Comparison of ENCODE assay signal across 9 cellular contexts in the genomic region with DNA sequence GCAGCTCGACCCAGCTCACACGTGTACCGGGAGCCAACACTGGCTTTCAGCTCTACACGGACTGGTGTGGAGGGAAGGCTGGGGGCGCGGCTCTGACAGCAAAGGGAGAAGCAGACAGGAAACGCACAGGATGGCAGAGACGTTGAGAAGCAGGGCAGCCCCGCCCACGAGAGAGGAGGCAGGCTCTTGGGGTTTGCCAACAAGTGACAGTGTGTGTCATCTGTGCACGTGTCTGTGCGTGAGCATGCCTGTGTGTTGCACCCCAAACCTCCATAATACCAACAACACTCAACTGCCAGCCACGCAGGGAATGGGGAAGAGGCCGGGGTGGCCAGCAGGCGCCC.
A peak's percentile ranks its signal among the peaks of the same experiment; 100 is the strongest.
DNase-seq lines count a peak whose midpoint lies in the region; ATAC-seq and TF ChIP-seq lines count a peak whose summit lies in the region.
"Had no signal": no experiment of that assay in that cellular context is flagged by ENCODE, and none has a peak within 500 bp of the region (broad histone marks: within the 10 kb centered on the region; RNA-seq: fewer than 3 reads in every experiment).

No MANE protein-coding gene starts in this region.

- TF ChIP-seq POLR2A in ovary (IDR thresholded peaks at IDR 0.05) = no peak

- ATAC-seq in CD8-positive, alpha-beta T cell = peak; percentile 97
- ATAC-seq in activated naive CD8-positive, alpha-beta T cell treated with anti-CD3 and anti-CD28 coated beads, Interleukin-2, amount 10 ng/mL, durations not matched to agents 7 days and 5 days (ENCODE audit: low read depth) = peak; percentile 95
- ATAC-seq in HG02852 (IDR thresholded peaks at IDR 0.05; ENCODE audit: unreplicated experiment) = no peak

- no peaks in the 10 kb centered on the region for H3K9me3 ChIP-seq in CD8-positive, alpha-beta T cell (ENCODE audit: low read length)
- no peaks in the 10 kb centered on the region for H3K9me3 ChIP-seq in A673 (ENCODE audit: low read depth, low read length, poor library complexity, severe bottlenecking)
- no peaks in the 10 kb centered on the region for H3K9me3 ChIP-seq in ovary
- H3K9me3 ChIP-seq: thoracic aorta had no signal

- TF ChIP-seq EP300 in ovary (IDR thresholded peaks at IDR 0.05) = no peak

- H3K4me1 Mint-ChIP-seq in CD8-positive, alpha-beta T cell (ENCODE audit: low read depth) = peaks cover 39% of the 10 kb centered on the region
- peaks cover 30% of the 10 kb centered on the region for H3K4me1 Mint-ChIP-seq in activated naive CD8-positive, alpha-beta T cell treated with anti-CD3 and anti-CD28 coated beads, Interleukin-2, amount 10 ng/mL, durations not matched to agents 7 days and 5 days

- peaks cover 7% of the 10 kb centered on the region for H3K9me3 Mint-ChIP-seq in CD8-positive, alpha-beta T cell
- H3K9me3 Mint-ChIP-seq in activated naive CD8-positive, alpha-beta T cell treated with anti-CD3 and anti-CD28 coated beads, Interleukin-2, amount 10 ng/mL, durations not matched to agents 7 days and 5 days = peaks cover 14% of the 10 kb centered on the region

- H3K4me3 Mint-ChIP-seq in CD8-positive, alpha-beta T cell = peak overlapping the region; percentile 90
- H3K4me3 Mint-ChIP-seq in activated naive CD8-positive, alpha-beta T cell treated with anti-CD3 and anti-CD28 coated beads, Interleukin-2, amount 10 ng/mL, durations not matched to agents 7 days and 5 days = peak overlapping the region; percentile 83

- peak overlapping the region; percentile 75 for H3K27ac ChIP-seq in CD8-positive, alpha-beta T cell (ENCODE audit: low read depth, low read length)
- H3K27ac ChIP-seq in A673 (ENCODE audit: low read depth, low read length, poor library complexity, severe bottlenecking) = no peak overlapping the region
- no peak overlapping the region for H3K27ac ChIP-seq in coronary artery
- no peak overlapping the region for H3K27ac ChIP-seq in ovary
- H3K27ac ChIP-seq: thoracic aorta had no signal

- H3K27me3 Mint-ChIP-seq in CD8-positive, alpha-beta T cell (ENCODE audit: low read depth) = no peaks in the 10 kb centered on the region
- no peaks in the 10 kb centered on the region for H3K27me3 Mint-ChIP-seq in activated naive CD8-positive, alpha-beta T cell treated with anti-CD3 and anti-CD28 coated beads, Interleukin-2, amount 10 ng/mL, durations not matched to agents 7 days and 5 days

- whole genome bisulfite sequencing in ovary, 3 donors = 86 to 88% (median 87%) methylated on average over 15 of the region's 15 CpGs

- H3K27ac Mint-ChIP-seq in CD8-positive, alpha-beta T cell = peak overlapping the region; percentile 99
- peak overlapping the region; percentile 81 for H3K27ac Mint-ChIP-seq in activated naive CD8-positive, alpha-beta T cell treated with anti-CD3 and anti-CD28 coated beads, Interleukin-2, amount 10 ng/mL, durations not matched to agents 7 days and 5 days

- H3K4me1 ChIP-seq in CD8-positive, alpha-beta T cell (ENCODE audit: insufficient read depth, low read length) = peaks cover 21% of the 10 kb centered on the region
- H3K4me1 ChIP-seq in A673 (ENCODE audit: insufficient read depth, low read length, poor library complexity, severe bottlenecking) = no peaks in the 10 kb centered on the region
- peaks cover 3% of the 10 kb centered on the region for H3K4me1 ChIP-seq in ovary (ENCODE audit: insufficient read depth)

- peak overlapping the region; percentile 59 for H3K4me3 ChIP-seq in CD8-positive, alpha-beta T cell (ENCODE audit: low read depth, low read length)
- H3K4me3 ChIP-seq in A673 (ENCODE audit: low read depth, low read length, poor library complexity, severe bottlenecking) (no peak overlapping the region), coronary artery (no peak overlapping the region), ovary (no peak overlapping the region)
- H3K4me3 ChIP-seq: thoracic aorta had no signal

- H3K36me3 Mint-ChIP-seq in CD8-positive, alpha-beta T cell = peaks cover 44% of the 10 kb centered on the region
- peaks cover 49% of the 10 kb centered on the region for H3K36me3 Mint-ChIP-seq in activated naive CD8-positive, alpha-beta T cell treated with anti-CD3 and anti-CD28 coated beads, Interleukin-2, amount 10 ng/mL, durations not matched to agents 7 days and 5 days

- BruUV-seq in A673 (replicated peaks; lab: Mats Ljungman, UMichigan) = no TSS peak

- POLR2A ChIA-PET in CD8-positive, alpha-beta T cell (lab: Charles Lee) = interaction anchor here (1.2 to 1.5 kb wide), 4 partner anchors 13 to 34 kb away, joined by 3 to 7 read pairs (median 6); no protein-coding TSS in a partner anchor
- POLR2A ChIA-PET in activated naive CD8-positive, alpha-beta T cell treated with anti-CD3 and anti-CD28 coated beads, Interleukin-2, amount 10 ng/mL, durations not matched to agents 7 days and 5 days (lab: Charles Lee) = interaction anchor here (0.9 to 3.2 kb wide), 3 partner anchors 20 to 34 kb away, joined by 3 to 13 read pairs (median 9); no protein-coding TSS in a partner anchor
- POLR2A ChIA-PET in A673 (lab: Charles Lee; ENCODE audit: low non-redundant PET) = no interaction called here

- no peaks in the 10 kb centered on the region for H3K27me3 ChIP-seq in CD8-positive, alpha-beta T cell (ENCODE audit: insufficient read depth, low read length)
- H3K27me3 ChIP-seq in A673 (replicated peaks; ENCODE audit: insufficient read depth, low read depth, low read length, poor library complexity) (no peaks in the 10 kb centered on the region), ovary (no peaks in the 10 kb centered on the region)

- no peak for TF ChIP-seq CTCF in CD8-positive, alpha-beta T cell (IDR thresholded peaks at IDR 0.05)
- TF ChIP-seq CTCF in A673 (conservative IDR thresholded peaks at IDR 0.05; ENCODE audit: low read depth, low read length) (no peak), coronary artery (IDR thresholded peaks at IDR 0.05) (no peak), ovary (IDR thresholded peaks at IDR 0.05) (no peak)

- DNase-seq in CD8-positive, alpha-beta T cell = peak; percentile 79 to 97 (median 91)
- peak; percentile 84 for DNase-seq in activated CD4-positive, alpha-beta T cell treated with anti-CD3 and anti-CD28 coated beads for 1 hour
- DNase-seq in activated naive CD8-positive, alpha-beta T cell treated with anti-CD3 and anti-CD28 coated beads, Interleukin-2, amount 10 ng/mL, durations not matched to agents 7 days and 5 days = peak; percentile 80
- DNase-seq in stimulated activated CD4-positive, alpha-beta T cell treated with anti-CD3 and anti-CD28 coated beads, Interleukin-2, amount 100 ng/mL, for 24 hours = peak; percentile 88 to 90
- DNase-seq in A673 (ENCODE audit: low spot score) = no peak
- DNase-seq in coronary artery (ENCODE audit: low spot score) = no peak
- DNase-seq in ovary = no peak

- intact Hi-C loops in CD8-positive, alpha-beta T cell (cut with DNase I, micrococcal nuclease) = loop anchor here (1.0 to 10.0 kb wide), 10 partner anchors 20 to 291 kb away; partner anchors contain the start of genes DNAAF5 (in 2 of the 2), GET4 (in 1 of the 2) and PRKAR1B (in 1 of the 2)
- intact Hi-C loops in A673 (cut with micrococcal nuclease; ENCODE audit: unreplicated experiment) = no loop called here
- intact Hi-C loops in ovary (cut with DNase I) = no loop called here

- H3K36me3 ChIP-seq in CD8-positive, alpha-beta T cell (ENCODE audit: insufficient read depth, low read length) = no peaks in the 10 kb centered on the region
- H3K36me3 ChIP-seq in A673 (ENCODE audit: insufficient read depth, low read length, poor library complexity, severe bottlenecking) = no peaks in the 10 kb centered on the region
- H3K36me3 ChIP-seq in ovary = no peaks in the 10 kb centered on the region
- H3K36me3 ChIP-seq: thoracic aorta had no signal

- CTCF ChIA-PET in CD8-positive, alpha-beta T cell (lab: Charles Lee) = interaction anchor here (1.0 kb wide), 1 partner anchor 66 kb away, joined by 3 read pairs; no protein-coding TSS in a partner anchor
- CTCF ChIA-PET in A673 (lab: Charles Lee) = no interaction called here

Comparison
In these comparisons a context has a peak if more than half of its experiments do, and no peak if none do; other contexts are left out.
1. DNase-seq: peak in CD8-positive, alpha-beta T cell (7 of 7), activated CD4-positive, alpha-beta T cell treated with anti-CD3 and anti-CD28 coated beads for 1 hour (single experiment), activated naive CD8-positive, alpha-beta T cell treated with anti-CD3 and anti-CD28 coated beads, Interleukin-2, amount 10 ng/mL, durations not matched to agents 7 days and 5 days (single experiment) and stimulated activated CD4-positive, alpha-beta T cell treated with anti-CD3 and anti-CD28 coated beads, Interleukin-2, amount 100 ng/mL, for 24 hours (2 of 2); none in A673 (single experiment), coronary artery (single experiment) and ovary (0 of 5).
2. intact Hi-C loops: an anchor here in CD8-positive, alpha-beta T cell (1.0 to 10.0 kb wide); none called in A673 and ovary.